Comparison of ENCODE assay signal across 8 cellular contexts in genomic region chr16:84699712-84700517, GRCh38.
DNase-seq lines count a peak whose midpoint lies in the region; ATAC-seq and TF ChIP-seq lines count a peak whose summit lies in the region.

Gene USP10 (plus strand): TSS chr16:84700000. CDS start chr16:84700091, 91 bp downstream.

- H3K27ac ChIP-seq in layer of hippocampus (ENCODE audit: low read depth, low read length): peak within 1 kb of the TSS; percentile 43

- H3K4me3 ChIP-seq in AG04449 (ENCODE audit: low read depth, low read length) (peak within 1 kb of the TSS; percentile 77), choroid plexus epithelial cell (ENCODE audit: low read depth, low read length) (peak within 1 kb of the TSS; percentile 82)

- POLR2A ChIA-PET in AG04449 (lab: Yijun Ruan, JAX): no interaction called here

- TF ChIP-seq CTCF in AG04449 (IDR thresholded peaks at IDR 0.05; ENCODE audit: insufficient read depth, low read length, missing control alignments) (no peak), choroid plexus epithelial cell (conservative IDR thresholded peaks at IDR 0.05; ENCODE audit: low read depth, low read length) (no peak)

- CTCF ChIA-PET in AG04449 (lab: Yijun Ruan, JAX): interaction anchor here (1.0 to 6.1 kb wide), 5 partner anchors 10 to 78 kb away, joined by 4 to 63 read pairs (median 8); no protein-coding TSS in a partner anchor

- no peaks in the 10 kb centered on the region for H3K27me3 ChIP-seq in layer of hippocampus (ENCODE audit: control insufficient read depth, insufficient read depth, low read length)

- no peak for DNase-seq in AG04449 (ENCODE audit: low read depth, low spot score)
- peak; percentile 41 for DNase-seq in NCI-H345 treated with DMSO at 0.1 percent for 48 hours (lab: John Stamatoyannopoulos, UW; ENCODE audit: unreplicated experiment)
- peak; percentile 65 to 69 for DNase-seq in activated CD4-positive, alpha-beta T cell treated with anti-CD3 and anti-CD28 coated beads for 24 hours (ENCODE audit: low read depth in 2 of 2)
- DNase-seq in choroid plexus epithelial cell (ENCODE audit: low read depth): peak; percentile 70
- DNase-seq in stimulated activated CD4-positive, alpha-beta T cell treated with anti-CD3 and anti-CD28 coated beads, Interleukin-1b, Interleukin-23, amount 100 ng/mL, for 24 hours (ENCODE audit: low read depth in 4 of 4, low spot score in 1 of 4): peak; percentile 48 to 69 (median 65)

- peak; percentile 76 for ATAC-seq in GM18867 (IDR thresholded peaks at IDR 0.05; ENCODE audit: unreplicated experiment)
- ATAC-seq in HG03097 (IDR thresholded peaks at IDR 0.05; ENCODE audit: low FRiP score, unreplicated experiment): peak; percentile 80
